In genomic region chr20:63097336-63097831, GRCh38 we compare ENCODE assay signal across 21 cellular contexts.
DNase-seq lines count a peak whose midpoint lies in the region; ATAC-seq and TF ChIP-seq lines count a peak whose summit lies in the region.
"Had no signal": no experiment of that assay in that cellular context is flagged by ENCODE, and none has a peak within 500 bp of the region (broad histone marks: within the 10 kb centered on the region; RNA-seq: fewer than 3 reads in every experiment).

No MANE protein-coding gene starts in this region.

- peak overlapping the region; percentile 68 for H3K4me2 ChIP-seq in BLaER1
- H3K4me2 ChIP-seq in neuronal stem cell (ENCODE audit: insufficient read depth, low read length, poor library complexity, severe bottlenecking), result no peak overlapping the region
- H3K4me2 ChIP-seq in PC-9, result no peak overlapping the region

- no peak overlapping the region for H2AK5ac ChIP-seq in neuronal stem cell (ENCODE audit: low read depth, low read length)

- H3K36me3 ChIP-seq in BLaER1 (no peaks in the 10 kb centered on the region), neuronal stem cell (replicated peaks in 1 of 2; ENCODE audit: control insufficient read depth in 2 of 2, insufficient read depth in 2 of 2, low read length in 2 of 2) (no peaks in the 10 kb centered on the region), PC-9 (ENCODE audit: low read depth) (no peaks in the 10 kb centered on the region)
- H3K36me3 ChIP-seq in effector memory CD4-positive, alpha-beta T cell (ENCODE audit: control insufficient read depth, insufficient read depth, low read length), result no peaks in the 10 kb centered on the region
- H3K36me3 ChIP-seq: esophagus squamous epithelium, gastroesophageal sphincter, tibial artery had no signal

- no peaks in the 10 kb centered on the region for H3K27me3 ChIP-seq in BLaER1
- peaks cover 8 to 86% (median 30%) of the 10 kb centered on the region in 3 experiments for H3K27me3 ChIP-seq in neuronal stem cell (ENCODE audit: control insufficient read depth in 3 of 3, insufficient read depth in 3 of 3, low read depth in 1 of 3, low read length in 3 of 3)
- no peaks in the 10 kb centered on the region for H3K27me3 ChIP-seq in effector memory CD4-positive, alpha-beta T cell (replicated peaks; ENCODE audit: control insufficient read depth, insufficient read depth, low read length, poor library complexity, severe bottlenecking)
- peaks cover 77% of the 10 kb centered on the region for H3K27me3 ChIP-seq in PC-9 (ENCODE audit: insufficient read depth, low read depth)

- ATAC-seq in activated T-helper 17 cell treated with anti-CD3 and anti-CD28 coated beads, Interleukin-2, amount 50 U/mL, for 72 hours (replicated peaks), result no peak
- ATAC-seq: gastroesophageal sphincter; psoas muscle; SK-N-SH treated with all-trans-retinoic acid at 6 μM for 48 hours; stimulated activated naive CD8-positive, alpha-beta T cell treated with anti-CD3 and anti-CD28 coated beads, Interleukin-15, Interleukin-2, amounts not matched to agents 100 U/mL and 50 U/mL, for 24 hours had no signal

- H4K20me1 ChIP-seq in BLaER1 (no peaks in the 10 kb centered on the region), PC-9 (ENCODE audit: insufficient read depth) (no peaks in the 10 kb centered on the region)

- no peak overlapping the region for H3K4me3 Mint-ChIP-seq in CD14-positive monocyte
- H3K4me3 Mint-ChIP-seq in activated T-helper 17 cell treated with anti-CD3 and anti-CD28 coated beads, Interleukin-2, amount 50 U/mL, for 72 hours, result no peak overlapping the region
- H3K4me3 Mint-ChIP-seq: mesothelial cell of epicardium; T-helper 2 cell treated with Interferon-gamma antibody and Interleukin-4, amounts not matched to agents 5 μg/mL and 100 μg/mL, for 36 hours had no signal

- H3K4me3 ChIP-seq in BLaER1, result no peak overlapping the region
- no peak overlapping the region for H3K4me3 ChIP-seq in neuronal stem cell (ENCODE audit: low read length in 2 of 2)
- H3K4me3 ChIP-seq in effector memory CD4-positive, alpha-beta T cell (ENCODE audit: insufficient read depth, low read depth, low read length, poor library complexity, severe bottlenecking), result no peak overlapping the region
- H3K4me3 ChIP-seq in PC-9, result no peak overlapping the region
- H3K4me3 ChIP-seq: esophagus squamous epithelium, gastroesophageal sphincter, psoas muscle, tibial artery had no signal

- no peak overlapping the region for H3K27ac Mint-ChIP-seq in CD14-positive monocyte
- no peak overlapping the region for H3K27ac Mint-ChIP-seq in activated T-helper 17 cell treated with anti-CD3 and anti-CD28 coated beads, Interleukin-2, amount 50 U/mL, for 72 hours
- H3K27ac Mint-ChIP-seq: mesothelial cell of epicardium; T-helper 2 cell treated with Interferon-gamma antibody and Interleukin-4, amounts not matched to agents 5 μg/mL and 100 μg/mL, for 36 hours had no signal

- no TSS peak for BruUV-seq in PC-9 (replicated peaks; lab: Mats Ljungman, UMichigan)

- WGBS in neuronal stem cell (ENCODE audit: extremely low coverage in 2 of 2, insufficient read length in 2 of 2, insufficient replicate concordance in 1 of 2), 2 donors, result no CpG with 5 or more reads among the region's 21 CpGs

- H2AFZ ChIP-seq in neuronal stem cell (ENCODE audit: low read length) (no peak overlapping the region), PC-9 (no peak overlapping the region)

- no peak overlapping the region for H2BK120ac ChIP-seq in neuronal stem cell (ENCODE audit: low read depth, low read length)

- H3K18ac ChIP-seq in neuronal stem cell (ENCODE audit: low read length), result peak overlapping the region; percentile 48

- no peaks in the 10 kb centered on the region for H3K79me2 ChIP-seq in PC-9 (ENCODE audit: low read depth)

- CTCF ChIA-PET in PC-9 (lab: Charles Lee), result no interaction called here

- no peaks in the 10 kb centered on the region for H3K36me3 Mint-ChIP-seq in CD14-positive monocyte
- H3K36me3 Mint-ChIP-seq in activated T-helper 17 cell treated with anti-CD3 and anti-CD28 coated beads, Interleukin-2, amount 50 U/mL, for 72 hours (ENCODE audit: low read depth), result no peaks in the 10 kb centered on the region
- H3K36me3 Mint-ChIP-seq: mesothelial cell of epicardium had no signal

- H3K9me3 Mint-ChIP-seq in CD14-positive monocyte, result peaks cover 0 to 10% (median 3%) of the 10 kb centered on the region in 7 donors
- no peaks in the 10 kb centered on the region for H3K9me3 Mint-ChIP-seq in activated T-helper 17 cell treated with anti-CD3 and anti-CD28 coated beads, Interleukin-2, amount 50 U/mL, for 72 hours
- H3K9me3 Mint-ChIP-seq: mesothelial cell of epicardium; T-helper 2 cell treated with Interferon-gamma antibody and Interleukin-4, amounts not matched to agents 5 μg/mL and 100 μg/mL, for 36 hours had no signal

- H4K91ac ChIP-seq in neuronal stem cell (ENCODE audit: low read depth, low read length, poor library complexity), result no peak overlapping the region

- H2BK12ac ChIP-seq in neuronal stem cell (ENCODE audit: low read length), result no peak overlapping the region

- no peak overlapping the region for H2BK15ac ChIP-seq in neuronal stem cell (ENCODE audit: low read length)

- TF ChIP-seq CTCF in CD14-positive monocyte (IDR thresholded peaks at IDR 0.05) (no peak), PC-9 (conservative IDR thresholded peaks at IDR 0.05) (no peak)

- intact Hi-C loops in CD14-positive monocyte (cut with micrococcal nuclease), result no loop called here
- intact Hi-C loops in PC-9 (cut with micrococcal nuclease; ENCODE audit: unreplicated experiment), result no loop called here

- POLR2A ChIA-PET in PC-9 (lab: Charles Lee; ENCODE audit: unreplicated experiment), result no interaction called here

- no peaks in the 10 kb centered on the region for H3K79me1 ChIP-seq in neuronal stem cell (ENCODE audit: low read depth, low read length)

- H3K9me3 ChIP-seq in BLaER1 (no peaks in the 10 kb centered on the region), neuronal stem cell (replicated peaks in 1 of 2; ENCODE audit: control insufficient read depth in 2 of 2, insufficient read depth in 1 of 2, low read depth in 1 of 2, low read length in 2 of 2) (peaks cover 0 to 2% of the 10 kb centered on the region in 2 donors), PC-9 (ENCODE audit: insufficient read depth, low read depth) (no peaks in the 10 kb centered on the region)
- H3K9me3 ChIP-seq in effector memory CD4-positive, alpha-beta T cell (ENCODE audit: control insufficient read depth, low read length), result no peaks in the 10 kb centered on the region
- H3K9me3 ChIP-seq: esophagus squamous epithelium, gastroesophageal sphincter, psoas muscle, tibial artery had no signal

- peak overlapping the region; percentile 65 for H3K23ac ChIP-seq in neuronal stem cell (ENCODE audit: low read depth, low read length, poor library complexity)

- peaks cover 4% of the 10 kb centered on the region for H3K4me1 Mint-ChIP-seq in CD14-positive monocyte
- no peaks in the 10 kb centered on the region for H3K4me1 Mint-ChIP-seq in activated T-helper 17 cell treated with anti-CD3 and anti-CD28 coated beads, Interleukin-2, amount 50 U/mL, for 72 hours

- peak; percentile 21 for DNase-seq in CD14-positive monocyte (ENCODE audit: low spot score)
- DNase-seq in ecto neural progenitor cell (ENCODE audit: low spot score), result peak; percentile 29
- no peak for DNase-seq in neuronal stem cell (ENCODE audit: low spot score)
- DNase-seq in effector memory CD4-positive, alpha-beta T cell, result no peak
- no peak for DNase-seq in PC-9
- DNase-seq: activated CD4-positive, alpha-beta T cell treated with anti-CD3 and anti-CD28 coated beads for 1 hour; cerebellar nuclear complex; COR-L47; esophagus squamous epithelium; kidney glomerular epithelial cell; NCI-H2081; stimulated activated CD4-positive, alpha-beta T cell treated with anti-CD3 and anti-CD28 coated beads, Interleukin-4, amount 100 ng/mL, for 1 hour; stimulated activated naive CD8-positive, alpha-beta T cell treated with anti-CD3 and anti-CD28 coated beads, Interleukin-15, Interleukin-2, amounts not matched to agents 100 U/mL and 50 U/mL, for 24 hours had no signal

- H3K9ac ChIP-seq in BLaER1 (no peak overlapping the region), neuronal stem cell (ENCODE audit: low read depth, low read length, poor library complexity) (no peak overlapping the region)

- no peak overlapping the region for H2BK5ac ChIP-seq in neuronal stem cell (ENCODE audit: low read length)

- H3K27me3 Mint-ChIP-seq in CD14-positive monocyte (ENCODE audit: low read depth in 3 of 3), result peaks cover 11 to 23% (median 16%) of the 10 kb centered on the region in 3 donors
- peaks cover 4% of the 10 kb centered on the region for H3K27me3 Mint-ChIP-seq in activated T-helper 17 cell treated with anti-CD3 and anti-CD28 coated beads, Interleukin-2, amount 50 U/mL, for 72 hours

- H3K4me1 ChIP-seq in BLaER1 (peaks cover 68% of the 10 kb centered on the region), neuronal stem cell (ENCODE audit: control insufficient read depth in 2 of 2, insufficient read depth in 1 of 2, low read depth in 1 of 2, low read length in 2 of 2) (peaks cover 4 to 7% of the 10 kb centered on the region in 2 donors), PC-9 (replicated peaks; ENCODE audit: insufficient read depth) (no peaks in the 10 kb centered on the region)
- H3K4me1 ChIP-seq in effector memory CD4-positive, alpha-beta T cell (ENCODE audit: control insufficient read depth, insufficient read depth, low read length, poor library complexity, severe bottlenecking), result peaks cover 3% of the 10 kb centered on the region
- H3K4me1 ChIP-seq: psoas muscle had no signal

- H3K9me2 ChIP-seq in PC-9 (ENCODE audit: insufficient read depth), result no peaks in the 10 kb centered on the region

- H3K27ac ChIP-seq in BLaER1, result no peak overlapping the region
- no peak overlapping the region for H3K27ac ChIP-seq in neuronal stem cell (replicated peaks; ENCODE audit: low read length)
- H3K27ac ChIP-seq in effector memory CD4-positive, alpha-beta T cell (ENCODE audit: insufficient read depth, low read length, poor library complexity, severe bottlenecking), result no peak overlapping the region
- no peak overlapping the region for H3K27ac ChIP-seq in PC-9
- H3K27ac ChIP-seq: esophagus squamous epithelium, gastroesophageal sphincter, psoas muscle, tibial artery had no signal

- H4K8ac ChIP-seq in neuronal stem cell (ENCODE audit: low read depth, low read length), result no peak overlapping the region

- H3K14ac ChIP-seq in neuronal stem cell (ENCODE audit: low read length), result no peak overlapping the region

- no peaks in the 10 kb centered on the region for H3F3A ChIP-seq in PC-9 (ENCODE audit: insufficient read depth, low read depth)

- no peak overlapping the region for H3K4ac ChIP-seq in neuronal stem cell (ENCODE audit: low read length)

Comparison
In these comparisons a context has a peak if more than half of its experiments do, and no peak if none do; other contexts are left out.
1. DNase-seq: peak in CD14-positive monocyte (single experiment) and ecto neural progenitor cell (single experiment); none in neuronal stem cell (single experiment), effector memory CD4-positive, alpha-beta T cell (0 of 3) and PC-9 (0 of 2).